In the genomic region with DNA sequence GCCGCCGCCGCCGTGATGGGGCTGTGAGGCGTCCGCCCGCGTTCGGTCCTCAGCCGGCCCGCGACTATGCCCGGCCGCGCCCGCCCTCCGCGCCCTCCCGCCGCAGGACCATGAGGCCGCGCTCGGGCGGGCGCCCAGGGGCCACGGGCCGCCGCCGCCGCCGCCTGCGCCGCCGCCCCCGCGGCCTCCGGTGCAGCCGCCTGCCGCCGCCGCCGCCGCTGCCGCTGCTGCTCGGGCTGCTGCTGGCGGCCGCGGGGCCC, we compare ENCODE assay signal across 8 cellular contexts.
DNase-seq lines count a peak whose midpoint lies in the region; ATAC-seq and TF ChIP-seq lines count a peak whose summit lies in the region.

No MANE protein-coding gene starts in this region.

- peaks cover 14% of the 10 kb centered on the region for H3K4me1 ChIP-seq in adipocyte (ENCODE audit: control insufficient read depth, insufficient read depth, low read length)

- peak overlapping the region; percentile 58 for H3K9ac ChIP-seq in adipocyte (ENCODE audit: low read length)

- ATAC-seq in GM21825 (IDR thresholded peaks at IDR 0.05; ENCODE audit: unreplicated experiment) (peak; percentile 34), memory B cell (ENCODE audit: low read depth) (no peak), GM18868 (IDR thresholded peaks at IDR 0.05; ENCODE audit: unreplicated experiment) (no peak), GM18519 (IDR thresholded peaks at IDR 0.05; ENCODE audit: low FRiP score, unreplicated experiment) (no peak)

- TF ChIP-seq CTCF in 22Rv1 (IDR thresholded peaks at IDR 0.05): no peak

- H3K27ac Mint-ChIP-seq in memory B cell: no peak overlapping the region

- H3K27me3 ChIP-seq in adipocyte (replicated peaks; ENCODE audit: control insufficient read depth, insufficient read depth, low read length): no peaks in the 10 kb centered on the region

- H3K4me3 Mint-ChIP-seq in memory B cell: peak overlapping the region; percentile 87

- H3K4me1 Mint-ChIP-seq in memory B cell: peaks cover 17% of the 10 kb centered on the region

- H3K4me3 ChIP-seq in adipocyte (ENCODE audit: low read length): peak overlapping the region; percentile 83

- H3K36me3 ChIP-seq in adipocyte (ENCODE audit: control insufficient read depth, insufficient read depth, low read length, severe bottlenecking): no peaks in the 10 kb centered on the region

- DNase-seq in adipocyte (ENCODE audit: low read depth) (no peak), memory B cell (ENCODE audit: low spot score in 2 of 2) (no peak), NCI-H1105 treated with DMSO at 0.1 percent for 48 hours (lab: John Stamatoyannopoulos, UW) (no peak), NCI-H345 (lab: John Stamatoyannopoulos, UW) (no peak)

- peaks cover 3% of the 10 kb centered on the region for H3K27me3 Mint-ChIP-seq in memory B cell

- peaks cover 1% of the 10 kb centered on the region for H3K9me3 Mint-ChIP-seq in memory B cell

- H3K27ac ChIP-seq in 22Rv1: peak overlapping the region; percentile 57

- H3K9me3 ChIP-seq in adipocyte (ENCODE audit: control insufficient read depth, low read length): no peaks in the 10 kb centered on the region

- H3K36me3 Mint-ChIP-seq in memory B cell: no peaks in the 10 kb centered on the region
